8 cellular contexts compared by ENCODE assay signal in genomic region chr6:100175814-100176275, GRCh38.
A peak's percentile ranks its signal among the peaks of the same experiment; 100 is the strongest.
DNase-seq lines count a peak whose midpoint lies in the region; ATAC-seq, FAIRE-seq and TF ChIP-seq lines count a peak whose summit lies in the region.
"Had no signal": no experiment of that assay in that cellular context is flagged by ENCODE, and none has a peak within 500 bp of the region (broad histone marks: within the 10 kb centered on the region; RNA-seq: fewer than 3 reads in every experiment).

No MANE protein-coding gene starts in this region.

- no peaks in the 10 kb centered on the region for H3K9me1 ChIP-seq in K562 (ENCODE audit: control insufficient read depth, insufficient read depth, low read length)

- H3K4me3 ChIP-seq in K562 (no peak overlapping the region), kidney epithelial cell (ENCODE audit: low read depth, low read length) (no peak overlapping the region), Peyer's patch (no peak overlapping the region)

- no peaks in the 10 kb centered on the region for H3K9me3 ChIP-seq in K562 (replicated peaks; ENCODE audit: control insufficient read depth, insufficient read depth, low read depth, low read length)
- no peaks in the 10 kb centered on the region for H3K9me3 ChIP-seq in Peyer's patch

- H3K27ac ChIP-seq in K562 (ENCODE audit: extremely low read depth, low read depth, low read length) (peak overlapping the region; percentile 3; the same call in 1 of the 3 replicates), Peyer's patch (no peak overlapping the region)

- H2AFZ ChIP-seq in K562 (ENCODE audit: low read depth, low read length): peak overlapping the region; percentile 91

- CTCF ChIA-PET in K562 (lab: Yijun Ruan, JAX; ENCODE audit: low intra/inter-chr PET ratio): interaction anchor here (1.7 kb wide), 1 partner anchor 304 kb away, joined by 8 read pairs; no protein-coding TSS in a partner anchor

- H3K36me3 ChIP-seq in K562 (ENCODE audit: control insufficient read depth, insufficient read depth, low read length): no peaks in the 10 kb centered on the region
- no peaks in the 10 kb centered on the region for H3K36me3 ChIP-seq in kidney epithelial cell (ENCODE audit: control insufficient read depth, insufficient read depth, low read length)
- no peaks in the 10 kb centered on the region for H3K36me3 ChIP-seq in Peyer's patch

- no peak for TF ChIP-seq CTCF in K562 (IDR thresholded peaks at IDR 0.05 in 2 of 3, conservative IDR thresholded peaks at IDR 0.05 in 1 of 3; ENCODE audit: insufficient read depth in 2 of 3, low read depth in 1 of 3, low read length in 3 of 3)
- TF ChIP-seq CTCF in kidney epithelial cell (IDR thresholded peaks at IDR 0.05; ENCODE audit: insufficient read depth, low read length, poor library complexity, severe bottlenecking): no peak
- TF ChIP-seq CTCF in Peyer's patch (IDR thresholded peaks at IDR 0.05): no peak

- POLR2A ChIA-PET in K562 (lab: Yijun Ruan, JAX): interaction anchor here (1.3 kb wide), 1 partner anchor 290 kb away, joined by 4 read pairs; no protein-coding TSS in a partner anchor

- in situ Hi-C loops in K562 (cut with MboI): no loop called here

- no peak for TF ChIP-seq EP300 in K562 (IDR thresholded peaks at IDR 0.05; ENCODE audit: low read length)

- ATAC-seq in K562: peak; percentile 18; the same call in 1 of the 3 replicates
- ATAC-seq: activated T-helper 17 cell treated with anti-CD3 and anti-CD28 coated beads, Interleukin-2, amount 50 U/mL, for 72 hours had no signal

- 7% methylated on average over 1 of the region's 1 CpG for WGBS in K562 (ENCODE audit: insufficient coverage, low coverage, missing lambda C conversion rate)

- TF ChIP-seq RAD21 in K562 (CRISPR knock-in tag; conservative IDR thresholded peaks at IDR 0.05 in 1 of 2, IDR thresholded peaks at IDR 0.05 in 1 of 2): no peak

- BruUV-seq in K562 (replicated peaks; lab: Mats Ljungman, UMichigan): no TSS peak

- H3K4me2 ChIP-seq in K562 (ENCODE audit: insufficient read depth, low read length): no peak overlapping the region

- peak; percentile 3 for DNase-seq in HT-29 (ENCODE audit: low spot score)
- peak in 1 of 4 experiments; percentile 8 for DNase-seq in K562 (ENCODE audit: extremely low read depth in 1 of 4, low spot score in 3 of 4)
- DNase-seq in kidney epithelial cell (ENCODE audit: low read depth): peak; percentile 48
- peak; percentile 11 for DNase-seq in urothelium cell line (ENCODE audit: low spot score)
- no peak for DNase-seq in DMS153 treated with DMSO at 0.1 percent for 48 hours (lab: John Stamatoyannopoulos, UW; ENCODE audit: unreplicated experiment)
- DNase-seq in Peyer's patch: no peak
- no peak for DNase-seq in SHP77 (lab: John Stamatoyannopoulos, UW)

- no peaks in the 10 kb centered on the region for H4K20me1 ChIP-seq in K562 (replicated peaks; ENCODE audit: control insufficient read depth, insufficient read depth, low read length)

- H3K4me1 ChIP-seq in K562 (replicated peaks in 1 of 2; ENCODE audit: control insufficient read depth in 2 of 2, insufficient read depth in 2 of 2, low read length in 2 of 2): peaks cover 0 to 11% of the 10 kb centered on the region in 2 experiments; a peak in 3 of 5 replicates
- H3K4me1 ChIP-seq in Peyer's patch: no peaks in the 10 kb centered on the region

- H3K79me2 ChIP-seq in K562 (ENCODE audit: control insufficient read depth, insufficient read depth, low read length): no peaks in the 10 kb centered on the region

- TF ChIP-seq POLR2A in K562 (conservative IDR thresholded peaks at IDR 0.05): no peak
- TF ChIP-seq POLR2A in Peyer's patch (IDR thresholded peaks at IDR 0.05): no peak

- FAIRE-seq in K562 (lab: Jason Lieb, UNC) (no peak), urothelium cell line (lab: Jason Lieb, UNC) (no peak)

- H3K27me3 ChIP-seq in K562 (ENCODE audit: control insufficient read depth in 2 of 2, insufficient read depth in 2 of 2, low read length in 2 of 2) (no peaks in the 10 kb centered on the region), kidney epithelial cell (ENCODE audit: control insufficient read depth, insufficient read depth, low read length) (no peaks in the 10 kb centered on the region), Peyer's patch (no peaks in the 10 kb centered on the region)

- intact Hi-C loops in K562 (cut with micrococcal nuclease): loop anchor here (5.0 kb wide), 1 partner anchor 106 kb away; no protein-coding TSS in a partner anchor

- no peak overlapping the region for H3K9ac ChIP-seq in K562 (ENCODE audit: insufficient read depth in 1 of 2, low read depth in 2 of 2, low read length in 2 of 2)

TF ChIP-seq in K562, 482 proteins besides CTCF, POLR2A, EP300 and RAD21:
- TF ChIP-seq CAMTA2 (CRISPR knock-in tag; conservative IDR thresholded peaks at IDR 0.05): no peak

Comparison
In these comparisons a context has a peak if more than half of its experiments do, and no peak if none do; other contexts are left out.
1. DNase-seq: peak in HT-29 (single experiment), kidney epithelial cell (single experiment) and urothelium cell line (single experiment); none in DMS153 treated with DMSO at 0.1 percent for 48 hours (single experiment), Peyer's patch (0 of 3) and SHP77 (0 of 2).